ENCODE assay signal across 8 cellular contexts in genomic region chr14:73728106-73729014, GRCh38. TPM values are rescaled to one million over a fixed set of nuclear protein-coding genes. Genes with fewer than 3 reads are reported as not detected.
DNase-seq lines count a peak whose midpoint lies in the region; ATAC-seq, FAIRE-seq and TF ChIP-seq lines count a peak whose summit lies in the region.

No MANE protein-coding gene starts in this region.

- H3K4me1 Mint-ChIP-seq in GM23338 (peaks cover 32% of the 10 kb centered on the region), WTC11 (peaks cover 23% of the 10 kb centered on the region)

- H3K27me3 ChIP-seq in GM23338 (ENCODE audit: insufficient read depth): no peaks in the 10 kb centered on the region
- no peaks in the 10 kb centered on the region for H3K27me3 ChIP-seq in bronchial epithelial cell (ENCODE audit: control insufficient read depth, insufficient read depth, low read length)
- no peaks in the 10 kb centered on the region for H3K27me3 ChIP-seq in keratinocyte (ENCODE audit: control insufficient read depth, extremely low read depth, insufficient read depth, low read length)

- no peaks in the 10 kb centered on the region for H3K9me2 ChIP-seq in GM23338 (ENCODE audit: insufficient read depth)

- H3K27ac Mint-ChIP-seq in GM23338 (peak overlapping the region; percentile 61), WTC11 (peak overlapping the region; percentile 91)

- H3K9ac ChIP-seq in keratinocyte (ENCODE audit: control insufficient read depth, extremely low read depth, insufficient read depth, low read length): no peak overlapping the region

- H3K79me2 ChIP-seq in GM23338 (replicated peaks; ENCODE audit: insufficient read depth): no peaks in the 10 kb centered on the region
- peaks cover 27% of the 10 kb centered on the region for H3K79me2 ChIP-seq in keratinocyte (ENCODE audit: control insufficient read depth, insufficient read depth, low read length)

- DNase-seq in CD1c-positive myeloid dendritic cell (ENCODE audit: extremely low spot score) (peak; percentile 96), GM23338 (ENCODE audit: low spot score) (peak; percentile 92), NCI-H2196 treated with DMSO at 0.1 percent for 48 hours (lab: John Stamatoyannopoulos, UW; ENCODE audit: unreplicated experiment) (peak; percentile 66), WTC11 (ENCODE audit: low spot score) (peak; percentile 93), bronchial epithelial cell (ENCODE audit: low read depth) (peak; percentile 63), keratinocyte (ENCODE audit: low read depth, low spot score) (no peak)
- DNase-seq in stimulated activated CD4-positive, alpha-beta T cell treated with anti-CD3 and anti-CD28 coated beads, Interleukin-15, amount 100 ng/mL, for 1 hour (ENCODE audit: low read depth in 1 of 2, low spot score in 1 of 2): peak; percentile 74

- no peaks in the 10 kb centered on the region for H3K9me3 Mint-ChIP-seq in GM23338
- no peaks in the 10 kb centered on the region for H3K9me3 Mint-ChIP-seq in WTC11

- no peak overlapping the region for H2AFZ ChIP-seq in GM23338
- no peak overlapping the region for H2AFZ ChIP-seq in keratinocyte (ENCODE audit: control insufficient read depth, low read length)

- peaks cover 23% of the 10 kb centered on the region for H3K36me3 Mint-ChIP-seq in GM23338 (ENCODE audit: low read depth)
- peaks cover 9% of the 10 kb centered on the region for H3K36me3 Mint-ChIP-seq in WTC11

- H3K27ac ChIP-seq in GM23338 (ENCODE audit: low read depth) (no peak overlapping the region), keratinocyte (ENCODE audit: control insufficient read depth, insufficient read depth, low read length) (no peak overlapping the region)

- H3K36me3 ChIP-seq in GM23338 (ENCODE audit: insufficient read depth): no peaks in the 10 kb centered on the region
- H3K36me3 ChIP-seq in bronchial epithelial cell (ENCODE audit: control insufficient read depth, insufficient read depth, low read length): peaks cover 40% of the 10 kb centered on the region
- H3K36me3 ChIP-seq in keratinocyte (ENCODE audit: control insufficient read depth in 2 of 2, extremely low read depth in 1 of 2, insufficient read depth in 2 of 2, low read length in 2 of 2): peaks cover 42 to 50% of the 10 kb centered on the region in 2 experiments

- FAIRE-seq in bronchial epithelial cell (lab: Jason Lieb, UNC) (no peak), keratinocyte (lab: Jason Lieb, UNC) (peak; percentile 89)

- no peak overlapping the region; the same call in 1 of the 2 replicates for H3K4me3 ChIP-seq in GM23338
- no peak overlapping the region for H3K4me3 ChIP-seq in bronchial epithelial cell (ENCODE audit: low read depth, low read length)
- H3K4me3 ChIP-seq in keratinocyte (ENCODE audit: control insufficient read depth in 2 of 3, extremely low read depth in 1 of 3, insufficient read depth in 2 of 3, low read depth in 1 of 3, low read length in 3 of 3): no peak overlapping the region

- H3K27me3 Mint-ChIP-seq in GM23338 (ENCODE audit: insufficient read depth, low read depth, poor library complexity) (peaks cover 12% of the 10 kb centered on the region), WTC11 (ENCODE audit: low read depth) (no peaks in the 10 kb centered on the region)

- H3K9me1 ChIP-seq in keratinocyte (ENCODE audit: control insufficient read depth, extremely low read depth, insufficient read depth, low read length): no peaks in the 10 kb centered on the region

- H3K4me2 ChIP-seq in GM23338 (peak overlapping the region; percentile 53; the same call in 1 of the 2 replicates), keratinocyte (ENCODE audit: control insufficient read depth, extremely low read depth, insufficient read depth, low read depth, low read length) (no peak overlapping the region)

- peak; percentile 92 to 98 for TF ChIP-seq CTCF in GM23338 (conservative IDR thresholded peaks at IDR 0.05; ENCODE audit: low read depth in 2 of 2)
- TF ChIP-seq CTCF in WTC11 (IDR thresholded peaks at IDR 0.05): peak; percentile 77
- peak; percentile 88 for TF ChIP-seq CTCF in bronchial epithelial cell (IDR thresholded peaks at IDR 0.05; ENCODE audit: insufficient read depth, low read length, severe bottlenecking)
- TF ChIP-seq CTCF in keratinocyte (optimal IDR thresholded peaks at IDR 0.05 in 1 of 3, IDR thresholded peaks at IDR 0.05 in 1 of 3, conservative IDR thresholded peaks at IDR 0.05 in 1 of 3; ENCODE audit: extremely low read depth in 1 of 3, insufficient read depth in 2 of 3, low read length in 3 of 3): peak; percentile 89 to 96 (median 96)

- CTCF ChIA-PET in WTC11 (lab: Charles Lee): interaction anchor here (0.5 to 5.6 kb wide), 53 partner anchors 7 to 320 kb away, joined by 3 to 128 read pairs (median 5); partner anchors contain the start of genes ACOT1, ACOT6, COQ6 and FAM161B

- no peaks in the 10 kb centered on the region for H3K9me3 ChIP-seq in keratinocyte (ENCODE audit: control insufficient read depth, low read depth, low read length)

- peak; percentile 92 for ATAC-seq in GM23338
- ATAC-seq in WTC11: peak; percentile 93
- no peak for ATAC-seq in HG03442 (IDR thresholded peaks at IDR 0.05; ENCODE audit: unreplicated experiment)

- H3K4me3 Mint-ChIP-seq in GM23338 (peak overlapping the region; percentile 26; the same call in 2 of the 3 replicates), WTC11 (no peak overlapping the region)

- POLR2A ChIA-PET in WTC11 (lab: Charles Lee): interaction anchor here (0.6 to 2.7 kb wide), 10 partner anchors 31 to 661 kb away, joined by 3 to 12 read pairs (median 4); partner anchors contain the start of gene ACOT2

- no peaks in the 10 kb centered on the region for H4K20me1 ChIP-seq in GM23338 (replicated peaks; ENCODE audit: insufficient read depth)
- no peaks in the 10 kb centered on the region for H4K20me1 ChIP-seq in keratinocyte (ENCODE audit: control insufficient read depth, extremely low read depth, insufficient read depth, low read length)

- H3F3A ChIP-seq in GM23338 (replicated peaks; ENCODE audit: low read depth): 0 out of 2 replicates have a peak, but pooled peaks cover 3% of the 10 kb centered on the region

- H3K4me1 ChIP-seq in GM23338 (ENCODE audit: insufficient read depth) (peaks cover 19% of the 10 kb centered on the region), keratinocyte (ENCODE audit: control insufficient read depth, extremely low read depth, insufficient read depth, low read length) (peaks cover 22% of the 10 kb centered on the region)

- dilution Hi-C loops in keratinocyte (cut with MboI; ENCODE audit: extremely low pct_ligation_motif_present, low sequenced_read_pairs): no loop called here

TF ChIP-seq in GM23338, 12 proteins besides CTCF, POLR2A, EP300 and RAD21 (continues in another document):
- TF ChIP-seq STAT1 (IDR thresholded peaks at IDR 0.05; ENCODE audit: unreplicated experiment): no peak

TF ChIP-seq in WTC11, 78 proteins besides CTCF, POLR2A, EP300 and RAD21:
- TF ChIP-seq ETV6 (CRISPR knock-in tag; IDR thresholded peaks at IDR 0.05): 0 out of 2 replicates have a peak, but pooled peaks have one; percentile 45
- TF ChIP-seq ESRRA (CRISPR knock-in tag; IDR thresholded peaks at IDR 0.05; ENCODE audit: borderline replicate concordance): no peak
TF ChIP-seq in WTC11: peak in this region for 1.

RNA-seq across cellular contexts. Expression of gene PNMA1, which starts 14.2 kb away (rescaled TPM):
- 32.9 and 35.6 TPM in 2 replicates for total RNA-seq in GM23338 (2014; rRNA removed; shearing (Covaris generic))
- 18.2 and 19.6 TPM in 2 replicates for polyA plus RNA-seq in GM23338 (2016; fragmentation: Nextera tagmentation; extraction: Ambion mirVana)
- total RNA-seq in WTC11 (2021): 46.0 to 50.2 TPM (median 49.6 TPM) in 3 replicates
- 10.5 and 13.1 TPM in 2 replicates for total RNA-seq in bronchial epithelial cell
- 5.9 to 16.8 TPM (median 8.2 TPM) in 3 replicates for polyA plus RNA-seq in keratinocyte
- 12.9 TPM for polyA plus RNA-seq in keratinocyte (2011; ENCODE audit: low read depth)
- polyA plus RNA-seq in keratinocyte (2011; cell fraction: cytosol; rRNA removed): 10.9 and 12.3 TPM in 2 replicates
- 24.4 and 25.3 TPM in 2 replicates for polyA plus RNA-seq in keratinocyte (2011; cell fraction: nucleus; rRNA removed)
- polyA plus RNA-seq in keratinocyte (2012; ENCODE audit: low replicate concordance): 19.9 and 21.2 TPM in 2 replicates
- polyA minus RNA-seq in keratinocyte: 3.5 to 6.1 TPM (median 5.5 TPM) in 3 replicates
- polyA minus RNA-seq in keratinocyte (2011; cell fraction: cytosol; rRNA and poly(A)+ RNA removed): 7.5 TPM
- 6.1 and 8.4 TPM in 2 replicates for polyA minus RNA-seq in keratinocyte (2011; cell fraction: nucleus; rRNA and poly(A)+ RNA removed)
